ENCODE assay signal across 18 cellular contexts in the genomic region with DNA sequence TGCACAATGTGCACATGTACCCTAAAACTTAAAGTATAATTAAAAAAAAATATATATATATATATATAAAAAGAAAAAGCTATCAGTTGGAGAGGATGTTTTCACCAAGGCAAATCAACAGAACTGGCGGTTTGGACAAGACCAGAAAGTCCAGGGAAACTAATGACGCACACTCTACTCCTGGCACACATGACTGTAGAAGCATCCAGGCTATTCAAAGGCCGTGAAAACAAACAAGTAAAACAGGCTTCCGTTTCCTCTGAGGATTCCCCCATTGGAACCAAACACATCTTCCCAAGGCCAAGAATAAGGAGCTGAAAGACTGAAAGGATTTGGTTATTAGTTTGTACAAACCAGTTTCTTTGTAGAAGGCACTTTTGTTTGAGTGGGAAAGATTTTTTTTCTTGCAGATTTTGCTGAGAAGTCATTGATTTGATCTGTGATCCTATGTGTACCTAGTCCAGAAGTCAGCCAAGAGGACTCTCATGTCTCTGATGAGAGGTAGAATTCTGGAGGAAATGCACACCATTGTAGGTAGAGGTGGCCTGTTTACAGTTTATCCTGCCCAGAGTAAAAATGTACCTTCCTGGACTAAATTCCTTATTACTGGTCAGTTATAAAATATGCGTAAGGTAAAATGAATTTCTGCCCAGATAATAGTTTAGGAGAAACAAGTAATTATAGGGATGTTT.
DNase-seq lines count a peak whose midpoint lies in the region; ATAC-seq, FAIRE-seq and TF ChIP-seq lines count a peak whose summit lies in the region.
"Had no signal": no experiment of that assay in that cellular context is flagged by ENCODE, and none has a peak within 500 bp of the region (broad histone marks: within the 10 kb centered on the region; RNA-seq: fewer than 3 reads in every experiment).

No MANE protein-coding gene starts in this region.

- no TSS peak for BruUV-seq in HepG2 (replicated peaks; lab: Mats Ljungman, UMichigan)

- no peak overlapping the region for H3K9ac ChIP-seq in HepG2 (ENCODE audit: insufficient read depth, low read depth, low read length)

- H3K27ac ChIP-seq in right lobe of liver (no peak overlapping the region), HepG2 (ENCODE audit: extremely low read length, insufficient read depth, low read length) (no peak overlapping the region)

- TF ChIP-seq EP300 in HepG2 (IDR thresholded peaks at IDR 0.05; ENCODE audit: low read depth in 2 of 2, low read length in 2 of 2) (no peak), HepG2 (CRISPR knock-in tag; IDR thresholded peaks at IDR 0.05; ENCODE audit: borderline replicate concordance) (no peak)

- FAIRE-seq in HepG2 (lab: Jason Lieb, UNC): no peak
- FAIRE-seq: bronchial epithelial cell, keratinocyte had no signal

- no peak for TF ChIP-seq RAD21 in HepG2 (CRISPR knock-in tag; IDR thresholded peaks at IDR 0.05)

- CTCF ChIA-PET in HepG2 (lab: Yijun Ruan, JAX; ENCODE audit: low intra/inter-chr PET ratio, low total read pairs): no interaction called here

- no peak overlapping the region for H3K4me2 ChIP-seq in HepG2 (ENCODE audit: low read depth, low read length)

- TF ChIP-seq CTCF in right lobe of liver (IDR thresholded peaks at IDR 0.05) (no peak), HepG2 (CRISPR knock-in tag; IDR thresholded peaks at IDR 0.05) (no peak), GM13976 (IDR thresholded peaks at IDR 0.05; ENCODE audit: borderline replicate concordance, control extremely low read depth, extremely low read depth, insufficient read depth, missing control alignments) (no peak)

- no peaks in the 10 kb centered on the region for H3K27me3 ChIP-seq in right lobe of liver
- no peaks in the 10 kb centered on the region for H3K27me3 ChIP-seq in HepG2 (ENCODE audit: control insufficient read depth in 1 of 2, insufficient read depth in 2 of 2, low read length in 2 of 2)

- peak in 3 of 4 donors; percentile 55 to 82 (median 55) for ATAC-seq in right lobe of liver
- no peak for ATAC-seq in HepG2
- ATAC-seq in sciatic nerve: peak; percentile 97
- ATAC-seq: activated T-cell treated with anti-CD3 and anti-CD28 coated beads, Interleukin-2, amount 50 U/mL, for 4 hours had no signal

- DNase-seq in right lobe of liver: no peak
- DNase-seq in HepG2 (ENCODE audit: low spot score): no peak
- peak; percentile 83 for DNase-seq in iris pigment epithelial cell (ENCODE audit: low read depth)
- DNase-seq in sciatic nerve (ENCODE audit: low spot score): no peak
- DNase-seq in GM13976 (ENCODE audit: low spot score): no peak
- DNase-seq in NCI-H1092 (lab: John Stamatoyannopoulos, UW): no peak
- DNase-seq in COR-L47 (lab: John Stamatoyannopoulos, UW): no peak
- no peak for DNase-seq in hepatic stellate cell (ENCODE audit: low spot score)
- DNase-seq: 8988T; activated CD4-positive, alpha-beta T cell treated with anti-CD3 and anti-CD28 coated beads for 1 hour; activated CD8-positive, alpha-beta memory T cell treated with anti-CD3 and anti-CD28 coated beads for 24 hours; activated naive CD4-positive, alpha-beta T cell; activated T-cell treated with anti-CD3 and anti-CD28 coated beads, Interleukin-2, amount 50 U/mL, for 4 hours; NCI-H1105 treated with DMSO at 0.1 percent for 48 hours; NCI-H2081 treated with DMSO at 0.1 percent for 48 hours; SHP77 treated with DMSO at 0.1 percent for 48 hours had no signal

- TF ChIP-seq POLR2A in right lobe of liver (IDR thresholded peaks at IDR 0.05) (no peak), HepG2 (IDR thresholded peaks at IDR 0.05; ENCODE audit: insufficient read depth in 1 of 2, low read depth in 2 of 2, low read length in 2 of 2) (no peak)

- WGBS in right lobe of liver (ENCODE audit: insufficient coverage, low coverage, low lambda C conversion rate, missing lambda C conversion rate): 42% methylated on average over 5 of the region's 5 CpGs
- 20% methylated on average over 5 of the region's 5 CpGs for WGBS in HepG2 (ENCODE audit: low lambda C conversion rate)

- no peaks in the 10 kb centered on the region for H3K36me3 ChIP-seq in right lobe of liver
- H3K36me3 ChIP-seq in HepG2 (replicated peaks in 1 of 2; ENCODE audit: control insufficient read depth in 1 of 2, insufficient read depth in 2 of 2, low read length in 2 of 2): no peaks in the 10 kb centered on the region

- no peaks in the 10 kb centered on the region for H3K4me1 ChIP-seq in right lobe of liver
- no peaks in the 10 kb centered on the region for H3K4me1 ChIP-seq in HepG2 (ENCODE audit: insufficient read depth, low read length)

- POLR2A ChIA-PET in HepG2 (lab: Yijun Ruan, JAX): no interaction called here

- no peak overlapping the region for H2AFZ ChIP-seq in HepG2 (ENCODE audit: low read length)

- in situ Hi-C loops in HepG2 (cut with HindIII; ENCODE audit: extremely low pct_ligation_motif_present, low pct_unique_long_range_greater_than_20kb) (no loop called here), GM13976 (cut with MboI; ENCODE audit: low sequenced_read_pairs, unreplicated experiment) (no loop called here)

- H3K79me2 ChIP-seq in HepG2 (ENCODE audit: insufficient read depth, low read length): no peaks in the 10 kb centered on the region

- H4K20me1 ChIP-seq in HepG2 (ENCODE audit: insufficient read depth, low read length): no peaks in the 10 kb centered on the region

- H3K9me3 ChIP-seq in right lobe of liver (no peaks in the 10 kb centered on the region), HepG2 (ENCODE audit: low read length) (no peaks in the 10 kb centered on the region)

- intact Hi-C loops in right lobe of liver (cut with DNase I) (no loop called here), HepG2 (cut with micrococcal nuclease; ENCODE audit: unreplicated experiment) (no loop called here), sciatic nerve (cut with DNase I) (no loop called here)

- no peak overlapping the region for H3K4me3 ChIP-seq in right lobe of liver
- no peak overlapping the region for H3K4me3 ChIP-seq in HepG2 (replicated peaks in 1 of 3; ENCODE audit: insufficient read depth in 1 of 3, low read depth in 2 of 3, low read length in 3 of 3)

TF ChIP-seq in HepG2, 621 proteins besides CTCF, POLR2A, EP300 and RAD21:
- TF ChIP-seq NCOR1 (IDR thresholded peaks at IDR 0.05; ENCODE audit: borderline replicate concordance, low read length) (no peak), ZNF432 (CRISPR knock-in tag; IDR thresholded peaks at IDR 0.05; ENCODE audit: borderline replicate concordance) (no peak), MXI1 (IDR thresholded peaks at IDR 0.05; ENCODE audit: borderline replicate concordance, low read depth, low read length) (no peak), MED8 (CRISPR knock-in tag; IDR thresholded peaks at IDR 0.05; ENCODE audit: insufficient replicate concordance) (no peak), ZNF33A (CRISPR knock-in tag; IDR thresholded peaks at IDR 0.05; ENCODE audit: borderline replicate concordance) (no peak), RFX3 (CRISPR knock-in tag; IDR thresholded peaks at IDR 0.05) (no peak), ZMYM3 (CRISPR knock-in tag; IDR thresholded peaks at IDR 0.05) (no peak), TEAD3 (CRISPR knock-in tag; optimal IDR thresholded peaks at IDR 0.05; ENCODE audit: borderline replicate concordance) (no peak), SRSF1 (optimal IDR thresholded peaks at IDR 0.05; ENCODE audit: low read depth, low read length) (no peak)
- TF ChIP-seq, protein P1, sequence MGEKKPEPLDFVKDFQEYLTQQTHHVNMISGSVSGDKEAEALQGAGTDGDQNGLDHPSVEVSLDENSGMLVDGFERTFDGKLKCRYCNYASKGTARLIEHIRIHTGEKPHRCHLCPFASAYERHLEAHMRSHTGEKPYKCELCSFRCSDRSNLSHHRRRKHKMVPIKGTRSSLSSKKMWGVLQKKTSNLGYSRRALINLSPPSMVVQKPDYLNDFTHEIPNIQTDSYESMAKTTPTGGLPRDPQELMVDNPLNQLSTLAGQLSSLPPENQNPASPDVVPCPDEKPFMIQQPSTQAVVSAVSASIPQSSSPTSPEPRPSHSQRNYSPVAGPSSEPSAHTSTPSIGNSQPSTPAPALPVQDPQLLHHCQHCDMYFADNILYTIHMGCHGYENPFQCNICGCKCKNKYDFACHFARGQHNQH (CRISPR knock-in tag; IDR thresholded peaks at IDR 0.05): no peak
- TF ChIP-seq, protein P2, sequence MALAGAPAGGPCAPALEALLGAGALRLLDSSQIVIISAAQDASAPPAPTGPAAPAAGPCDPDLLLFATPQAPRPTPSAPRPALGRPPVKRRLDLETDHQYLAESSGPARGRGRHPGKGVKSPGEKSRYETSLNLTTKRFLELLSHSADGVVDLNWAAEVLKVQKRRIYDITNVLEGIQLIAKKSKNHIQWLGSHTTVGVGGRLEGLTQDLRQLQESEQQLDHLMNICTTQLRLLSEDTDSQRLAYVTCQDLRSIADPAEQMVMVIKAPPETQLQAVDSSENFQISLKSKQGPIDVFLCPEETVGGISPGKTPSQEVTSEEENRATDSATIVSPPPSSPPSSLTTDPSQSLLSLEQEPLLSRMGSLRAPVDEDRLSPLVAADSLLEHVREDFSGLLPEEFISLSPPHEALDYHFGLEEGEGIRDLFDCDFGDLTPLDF (CRISPR knock-in tag; IDR thresholded peaks at IDR 0.05): no peak
